In genomic region chr19:55605207-55605636, GRCh38 we compare ENCODE assay signal across 8 cellular contexts. TPM values are rescaled to one million over a fixed set of nuclear protein-coding genes. Genes with fewer than 3 reads are reported as not detected.
DNase-seq lines count a peak whose midpoint lies in the region; TF ChIP-seq lines count a peak whose summit lies in the region.

No MANE protein-coding gene starts in this region.

- WGBS in stomach, 5 donors, result 0% methylated on average over 17 to 39 of the region's 43 CpGs

- TF ChIP-seq CTCF in MM.1S (IDR thresholded peaks at IDR 0.05; ENCODE audit: low read length), result no peak
- TF ChIP-seq CTCF in fibroblast of villous mesenchyme (IDR thresholded peaks at IDR 0.05; ENCODE audit: insufficient read depth, low read depth, low read length), result no peak
- TF ChIP-seq CTCF in neural progenitor cell (IDR thresholded peaks at IDR 0.05), result no peak
- TF ChIP-seq CTCF in stomach (IDR thresholded peaks at IDR 0.05), result no peak

- peak overlapping the region; percentile 68 for H3K27ac ChIP-seq in MM.1S (ENCODE audit: low read length)
- peak overlapping the region; percentile 89 for H3K27ac ChIP-seq in neural progenitor cell
- H3K27ac ChIP-seq in stomach, result peak overlapping the region; percentile 94 to 98 (median 97)

- H3K4me2 ChIP-seq in MM.1S (ENCODE audit: low read depth, low read length) (peak overlapping the region; percentile 86), neural progenitor cell (peak overlapping the region; percentile 85)

- H3K36me3 ChIP-seq in MM.1S (replicated peaks; ENCODE audit: insufficient read depth, low read length), result no peaks in the 10 kb centered on the region
- no peaks in the 10 kb centered on the region for H3K36me3 ChIP-seq in neural progenitor cell
- peaks cover 0 to 40% (median 27%) of the 10 kb centered on the region in 4 donors for H3K36me3 ChIP-seq in stomach

- in situ Hi-C loops in G401 (cut with HindIII; ENCODE audit: low sequenced_read_pairs), result no loop called here

- peak overlapping the region; percentile 72 for H3K27ac Mint-ChIP-seq in neural progenitor cell

- no peaks in the 10 kb centered on the region for H4K20me1 ChIP-seq in MM.1S (ENCODE audit: insufficient read depth, low read length)
- H4K20me1 ChIP-seq in neural progenitor cell (ENCODE audit: low read depth), result peaks cover 35% of the 10 kb centered on the region

- H3K36me3 Mint-ChIP-seq in neural progenitor cell, result peaks cover 18% of the 10 kb centered on the region

- peak overlapping the region; percentile 83 for H3K4me3 Mint-ChIP-seq in neural progenitor cell

- peaks cover 41% of the 10 kb centered on the region for H3K4me1 Mint-ChIP-seq in neural progenitor cell

- H2AFZ ChIP-seq in MM.1S (ENCODE audit: low read length) (0 out of 2 replicates have a peak overlapping the region, but pooled peaks have one; percentile 34), neural progenitor cell (replicated peaks) (no peak overlapping the region)

- H3K4me1 ChIP-seq in MM.1S (ENCODE audit: low read length), result peaks cover 18% of the 10 kb centered on the region
- H3K4me1 ChIP-seq in neural progenitor cell, result peaks cover 7% of the 10 kb centered on the region
- peaks cover 27 to 85% (median 64%) of the 10 kb centered on the region in 4 donors for H3K4me1 ChIP-seq in stomach

- H3F3A ChIP-seq in MM.1S (ENCODE audit: insufficient read depth, low read length) (peaks cover 29% of the 10 kb centered on the region), neural progenitor cell (ENCODE audit: low read depth) (peaks cover 49% of the 10 kb centered on the region)

- DNase-seq in G401 (ENCODE audit: low spot score) (peak; percentile 94), HCEC 1CT (peak; percentile 98), MM.1S (peak; percentile 98), SHP77 (lab: John Stamatoyannopoulos, UW) (peak; percentile 96 to 97), fibroblast of villous mesenchyme (ENCODE audit: low read depth) (peak; percentile 97), neural progenitor cell (ENCODE audit: low spot score) (peak; percentile 99), stomach (peak; percentile 99)
- DNase-seq in activated effector memory CD4-positive, alpha-beta T cell treated with anti-CD3 and anti-CD28 coated beads, Interleukin-2, amount 50 U/mL, for 16 hours, result peak; percentile 99

- no peaks in the 10 kb centered on the region for H3K9me2 ChIP-seq in MM.1S (replicated peaks; ENCODE audit: insufficient read depth, low read length)

- intact Hi-C loops in stomach (cut with DNase I; ENCODE audit: low total_unique reads), result no loop called here

- H3K27me3 Mint-ChIP-seq in neural progenitor cell (ENCODE audit: insufficient read depth, low read depth), result peaks cover 2% of the 10 kb centered on the region

- TF ChIP-seq EP300 in stomach (IDR thresholded peaks at IDR 0.05), result no peak

- peaks cover 8% of the 10 kb centered on the region for H3K9me3 Mint-ChIP-seq in neural progenitor cell

- H3K27me3 ChIP-seq in MM.1S (replicated peaks; ENCODE audit: insufficient read depth, low read length), result no peaks in the 10 kb centered on the region
- H3K27me3 ChIP-seq in neural progenitor cell, result no peaks in the 10 kb centered on the region
- no peaks in the 10 kb centered on the region for H3K27me3 ChIP-seq in stomach

- no peak for TF ChIP-seq POLR2A in stomach (IDR thresholded peaks at IDR 0.05)

- peaks cover 36% of the 10 kb centered on the region for H3K79me2 ChIP-seq in MM.1S (ENCODE audit: low read length)
- peaks cover 37% of the 10 kb centered on the region for H3K79me2 ChIP-seq in neural progenitor cell (ENCODE audit: low read depth)

- H3K4me3 ChIP-seq in MM.1S (ENCODE audit: low read length), result peak overlapping the region; percentile 67
- H3K4me3 ChIP-seq in fibroblast of villous mesenchyme (ENCODE audit: low read depth, low read length), result peak overlapping the region; percentile 98
- peak overlapping the region; percentile 85 for H3K4me3 ChIP-seq in neural progenitor cell
- H3K4me3 ChIP-seq in stomach, result peak overlapping the region; percentile 79 to 98 (median 83)

- H3K9me3 ChIP-seq in MM.1S (replicated peaks; ENCODE audit: insufficient read depth, low read length) (no peaks in the 10 kb centered on the region), neural progenitor cell (ENCODE audit: low read depth) (no peaks in the 10 kb centered on the region), stomach (no peaks in the 10 kb centered on the region)

- peak overlapping the region; percentile 50; the same call in 1 of the 2 replicates for H3K9ac ChIP-seq in MM.1S (ENCODE audit: low read length)
- H3K9ac ChIP-seq in neural progenitor cell, result no peak overlapping the region

RNA-seq across cellular contexts. Expression of gene ZNF865, which starts 0.2 kb away (rescaled TPM):
- 1.6 and 1.7 TPM in 2 replicates for total RNA-seq in G401 (2014; rRNA removed; shearing (Covaris generic))
- 1.3 and 1.9 TPM in 2 replicates for total RNA-seq in fibroblast of villous mesenchyme
- total RNA-seq in neural progenitor cell (ENCODE audit: low replicate concordance), result 0.49 and 4.5 TPM in 2 replicates
- 10 to 100 TPM in 3 of 5 donors, 1 to 10 TPM in 2; 1.3 to 60.5 (median 11.6) TPM for total RNA-seq in stomach
- polyA plus RNA-seq in stomach, result 1 to 10 TPM; 5.3 to 6.3 (median 6.1) TPM

RNA-seq across cellular contexts. Expression of gene ZNF524, which starts 5.1 kb away (rescaled TPM):
- 8.4 and 19.8 TPM in 2 replicates for total RNA-seq in G401 (2014; rRNA removed; shearing (Covaris generic))
- total RNA-seq in fibroblast of villous mesenchyme, result 4.7 and 6.4 TPM in 2 replicates
- total RNA-seq in neural progenitor cell (ENCODE audit: low replicate concordance), result 3.2 and 5.4 TPM in 2 replicates
- total RNA-seq in stomach, result 10 to 100 TPM in 3 of 5 donors, 1 to 10 TPM in 2; 2.9 to 54.3 (median 17.4) TPM
- 10 to 100 TPM; 61.3 to 70.7 (median 68.9) TPM for polyA plus RNA-seq in stomach

RNA-seq across cellular contexts. Expression of gene FIZ1, which starts 5.9 kb away (rescaled TPM):
- total RNA-seq in G401 (2014; rRNA removed; shearing (Covaris generic)), result 5.2 and 7.7 TPM in 2 replicates
- total RNA-seq in fibroblast of villous mesenchyme (4.3 and 5.2 TPM in 2 replicates), neural progenitor cell (ENCODE audit: low replicate concordance) (4.8 and 10.8 TPM in 2 replicates), stomach (10 to 100 TPM in 1 of 5 donors, 1 to 10 TPM in 3, not detected in 1; 4.0 to 16.8 (median 6.7) TPM)
- polyA plus RNA-seq in stomach, result 10 to 100 TPM in 1 of 3 donors, 1 to 10 TPM in 2; 8.7 to 10.8 (median 9.4) TPM

RNA-seq across cellular contexts. Expression of gene ZNF784, which starts 19.1 kb away (rescaled TPM):
- total RNA-seq in G401 (2014; rRNA removed; shearing (Covaris generic)), result 6.8 and 21.0 TPM in 2 replicates
- total RNA-seq in fibroblast of villous mesenchyme (5.6 and 7.4 TPM in 2 replicates), neural progenitor cell (ENCODE audit: low replicate concordance) (3.9 and 12.5 TPM in 2 replicates), stomach (10 to 100 TPM in 1 of 5 donors, 1 to 10 TPM in 3, not detected in 1; 1.8 to 15.1 (median 4.6) TPM)
- polyA plus RNA-seq in stomach, result 1 to 10 TPM; 4.2 to 6.0 (median 5.9) TPM

RNA-seq across cellular contexts. Expression of gene ZNF579, which starts 24.6 kb away (rescaled TPM):
- total RNA-seq in G401 (2014; rRNA removed; shearing (Covaris generic)), result 10.0 and 16.2 TPM in 2 replicates
- total RNA-seq in fibroblast of villous mesenchyme (5.6 and 7.7 TPM in 2 replicates), neural progenitor cell (ENCODE audit: low replicate concordance) (2.1 and 15.2 TPM in 2 replicates), stomach (10 to 100 TPM in 1 of 5 donors, 1 to 10 TPM in 4; 3.1 to 12.1 (median 5.1) TPM)
- polyA plus RNA-seq in stomach, result 10 to 100 TPM; 10.8 to 13.0 (median 11.0) TPM

Comparison
In these comparisons a context has a peak if more than half of its experiments do, and no peak if none do; other contexts are left out.
1. Peak in every context shown above with its lines: DNase-seq, H3K4me3 ChIP-seq and H3K27ac ChIP-seq.